ENCODE assay signal across 20 cellular contexts in the genomic region with DNA sequence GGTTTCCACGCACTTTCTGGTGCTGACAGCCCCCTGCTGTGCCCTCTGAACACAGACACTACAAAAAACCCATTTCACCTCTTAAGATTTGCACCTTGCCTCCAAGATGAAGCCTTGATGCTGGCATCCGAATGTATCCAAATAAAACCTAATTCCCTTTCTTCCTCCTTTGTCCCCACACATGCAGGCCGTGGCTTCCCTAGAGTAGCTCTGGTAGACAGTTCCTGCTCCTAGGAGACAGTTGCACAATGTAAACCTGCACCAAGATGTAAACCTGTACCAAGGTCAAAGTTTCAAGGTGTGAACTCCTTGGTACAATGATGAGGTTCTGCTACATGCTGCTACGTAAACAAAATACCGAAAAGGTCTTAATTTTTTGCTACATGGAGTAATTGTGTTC. TPM values are rescaled to one million over a fixed set of nuclear protein-coding genes. Genes with fewer than 3 reads are reported as not detected.
DNase-seq lines count a peak whose midpoint lies in the region; ATAC-seq lines count a peak whose summit lies in the region.
"Had no signal": no experiment of that assay in that cellular context is flagged by ENCODE, and none has a peak within 500 bp of the region (broad histone marks: within the 10 kb centered on the region; RNA-seq: fewer than 3 reads in every experiment).

No MANE protein-coding gene starts in this region.

- no peak for ATAC-seq in activated naive CD8-positive, alpha-beta T cell treated with anti-CD3 and anti-CD28 coated beads, Interleukin-2, amount 10 ng/mL, durations not matched to agents 7 days and 5 days (ENCODE audit: low read depth)
- no peak for ATAC-seq in naive B cell (ENCODE audit: low read depth in 2 of 2)

- peaks cover 44% of the 10 kb centered on the region for H3K4me1 Mint-ChIP-seq in activated naive CD8-positive, alpha-beta T cell (ENCODE audit: low read depth)
- peaks cover 34% of the 10 kb centered on the region for H3K4me1 Mint-ChIP-seq in activated naive CD8-positive, alpha-beta T cell treated with anti-CD3 and anti-CD28 coated beads for 36 hours
- peaks cover 32% of the 10 kb centered on the region for H3K4me1 Mint-ChIP-seq in activated naive CD8-positive, alpha-beta T cell treated with anti-CD3 and anti-CD28 coated beads, Interleukin-2, amount 10 ng/mL, durations not matched to agents 7 days and 5 days
- H3K4me1 Mint-ChIP-seq in naive B cell: peaks cover 17 to 35% (median 28%) of the 10 kb centered on the region in 3 donors

- H3K36me3 Mint-ChIP-seq in activated naive CD8-positive, alpha-beta T cell: no peaks in the 10 kb centered on the region
- no peaks in the 10 kb centered on the region for H3K36me3 Mint-ChIP-seq in activated naive CD8-positive, alpha-beta T cell treated with anti-CD3 and anti-CD28 coated beads for 36 hours
- H3K36me3 Mint-ChIP-seq in activated naive CD8-positive, alpha-beta T cell treated with anti-CD3 and anti-CD28 coated beads, Interleukin-2, amount 10 ng/mL, durations not matched to agents 7 days and 5 days: peaks cover 1% of the 10 kb centered on the region
- peaks cover 0 to 9% of the 10 kb centered on the region in 2 donors for H3K36me3 Mint-ChIP-seq in naive B cell

- peaks cover 60% of the 10 kb centered on the region for H3K27me3 Mint-ChIP-seq in activated naive CD8-positive, alpha-beta T cell
- H3K27me3 Mint-ChIP-seq in activated naive CD8-positive, alpha-beta T cell treated with anti-CD3 and anti-CD28 coated beads for 36 hours: peaks cover 88% of the 10 kb centered on the region
- H3K27me3 Mint-ChIP-seq in activated naive CD8-positive, alpha-beta T cell treated with anti-CD3 and anti-CD28 coated beads, Interleukin-2, amount 10 ng/mL, durations not matched to agents 7 days and 5 days: peaks cover 80% of the 10 kb centered on the region
- H3K27me3 Mint-ChIP-seq in naive B cell: peaks cover 45 to 65% (median 55%) of the 10 kb centered on the region in 3 donors

- DNase-seq in activated naive CD8-positive, alpha-beta T cell treated with anti-CD3 and anti-CD28 coated beads for 36 hours: no peak
- DNase-seq in activated naive CD8-positive, alpha-beta T cell treated with anti-CD3 and anti-CD28 coated beads, Interleukin-2, amount 10 ng/mL, durations not matched to agents 7 days and 5 days: no peak
- DNase-seq in naive B cell: no peak
- DNase-seq in glomerular visceral epithelial cell (ENCODE audit: extremely low spot score): no peak
- no peak for DNase-seq in NCI-H1417 treated with DMSO at 0.1 percent for 48 hours (lab: John Stamatoyannopoulos, UW)
- no peak for DNase-seq in SIG-M5 treated with dmso at 0.1 percent for 504 hours (lab: John Stamatoyannopoulos, UW; ENCODE audit: unreplicated experiment)
- DNase-seq in DMS153 treated with DMSO at 0.1 percent for 48 hours (lab: John Stamatoyannopoulos, UW; ENCODE audit: unreplicated experiment): no peak
- DNase-seq: activated CD4-positive, alpha-beta T cell treated with anti-CD3 and anti-CD28 coated beads, Interleukin-2, amount 50 U/mL, for 48 hours; activated CD4-positive, CD25-positive, alpha-beta regulatory T cell; activated CD8-positive, alpha-beta memory T cell treated with anti-CD3 and anti-CD28 coated beads, Interleukin-2, amount 50 U/mL, for 48 hours; activated effector memory CD4-positive, alpha-beta T cell treated with anti-CD3 and anti-CD28 coated beads, Interleukin-2, amount 50 U/mL, for 16 hours; amniotic stem cell; KBM-7; midbrain; MM.1S; NCI-H524 treated with DMSO at 0.1 percent for 48 hours had no signal

- H3K9me3 Mint-ChIP-seq in activated naive CD8-positive, alpha-beta T cell (ENCODE audit: low read depth): no peaks in the 10 kb centered on the region
- H3K9me3 Mint-ChIP-seq in activated naive CD8-positive, alpha-beta T cell treated with anti-CD3 and anti-CD28 coated beads for 36 hours: no peaks in the 10 kb centered on the region
- H3K9me3 Mint-ChIP-seq in activated naive CD8-positive, alpha-beta T cell treated with anti-CD3 and anti-CD28 coated beads, Interleukin-2, amount 10 ng/mL, durations not matched to agents 7 days and 5 days: no peaks in the 10 kb centered on the region
- H3K9me3 Mint-ChIP-seq in naive B cell: no peaks in the 10 kb centered on the region

- POLR2A ChIA-PET in activated naive CD8-positive, alpha-beta T cell treated with anti-CD3 and anti-CD28 coated beads, Interleukin-2, amount 10 ng/mL, durations not matched to agents 7 days and 5 days (lab: Charles Lee): no interaction called here

- H3K4me3 Mint-ChIP-seq in activated naive CD8-positive, alpha-beta T cell: peak overlapping the region; percentile 2
- H3K4me3 Mint-ChIP-seq in activated naive CD8-positive, alpha-beta T cell treated with anti-CD3 and anti-CD28 coated beads for 36 hours: no peak overlapping the region
- H3K4me3 Mint-ChIP-seq in activated naive CD8-positive, alpha-beta T cell treated with anti-CD3 and anti-CD28 coated beads, Interleukin-2, amount 10 ng/mL, durations not matched to agents 7 days and 5 days: peak overlapping the region; percentile 3
- H3K4me3 Mint-ChIP-seq in naive B cell: peak overlapping the region in 7 of 8 donors; percentile 10 to 66 (median 58)

- H3K27ac Mint-ChIP-seq in activated naive CD8-positive, alpha-beta T cell: no peak overlapping the region
- no peak overlapping the region for H3K27ac Mint-ChIP-seq in activated naive CD8-positive, alpha-beta T cell treated with anti-CD3 and anti-CD28 coated beads for 36 hours
- H3K27ac Mint-ChIP-seq in activated naive CD8-positive, alpha-beta T cell treated with anti-CD3 and anti-CD28 coated beads, Interleukin-2, amount 10 ng/mL, durations not matched to agents 7 days and 5 days: no peak overlapping the region
- H3K27ac Mint-ChIP-seq in naive B cell: peak overlapping the region in 2 of 6 donors; percentile 49 to 70

RNA-seq across cellular contexts. Expression of gene ABHD12B, which starts 0.6 kb away (rescaled TPM):
- not detected for total RNA-seq in activated naive CD8-positive, alpha-beta T cell treated with anti-CD3 and anti-CD28 coated beads for 36 hours
- total RNA-seq in activated naive CD8-positive, alpha-beta T cell treated with anti-CD3 and anti-CD28 coated beads, Interleukin-2, amount 10 ng/mL, durations not matched to agents 7 days and 5 days: not detected
- not detected for polyA plus RNA-seq in naive B cell (ENCODE audit: low read depth in 6 of 6)
- total RNA-seq: breast epithelium, left lobe of liver had no signal
- polyA plus RNA-seq: heart left ventricle had no signal

RNA-seq across cellular contexts. Expression of gene NIN, which starts 40.3 kb away (rescaled TPM):
- 10 to 100 TPM; 66.6 to 67.9 TPM for total RNA-seq in activated naive CD8-positive, alpha-beta T cell treated with anti-CD3 and anti-CD28 coated beads for 36 hours
- 100 to 1,000 TPM; 106 to 113 TPM for total RNA-seq in activated naive CD8-positive, alpha-beta T cell treated with anti-CD3 and anti-CD28 coated beads, Interleukin-2, amount 10 ng/mL, durations not matched to agents 7 days and 5 days
- polyA plus RNA-seq in naive B cell (ENCODE audit: low read depth in 6 of 6): 100 to 1,000 TPM in 1 of 6 donors, 10 to 100 TPM in 5; 20.2 to 100 (median 51.1) TPM
